20 cellular contexts compared by ENCODE assay signal in genomic region chr15:63672369-63672768, GRCh38.
DNase-seq lines count a peak whose midpoint lies in the region; ATAC-seq and TF ChIP-seq lines count a peak whose summit lies in the region.
"Had no signal": no experiment of that assay in that cellular context is flagged by ENCODE, and none has a peak within 500 bp of the region (broad histone marks: within the 10 kb centered on the region; RNA-seq: fewer than 3 reads in every experiment).

No MANE protein-coding gene starts in this region.

- POLR2A ChIA-PET in CD4-positive, alpha-beta T cell (lab: Charles Lee): interaction anchor here (0.6 to 1.3 kb wide), 4 partner anchors 10 to 58 kb away, joined by 3 to 4 read pairs (median 3); no protein-coding TSS in a partner anchor

- CTCF ChIA-PET in CD4-positive, alpha-beta T cell (lab: Charles Lee): interaction anchor here (0.5 to 1.2 kb wide), 2 partner anchors 23 to 96 kb away, joined by 3 to 4 read pairs; no protein-coding TSS in a partner anchor

- no peaks in the 10 kb centered on the region for H3K27me3 ChIP-seq in CD4-positive, alpha-beta T cell (ENCODE audit: control insufficient read depth, insufficient read depth, low read length)
- H3K27me3 ChIP-seq: heart right ventricle, upper lobe of right lung had no signal

- H3K27me3 Mint-ChIP-seq in CD4-positive, alpha-beta T cell: no peaks in the 10 kb centered on the region
- H3K27me3 Mint-ChIP-seq in activated T-helper 1 cell treated with anti-CD3 and anti-CD28 coated beads, Interleukin-12 subunit alpha, Interleukin-12 subunit beta, Interleukin-2, Interleukin-4 antibody, amounts not matched to agents 30 ng/mL and 10 ng/mL and 1 ng/mL, durations not matched to agents 14 hours and 24 hours and 36 hours (ENCODE audit: insufficient read depth): no peaks in the 10 kb centered on the region
- H3K27me3 Mint-ChIP-seq in immature natural killer cell (ENCODE audit: low read depth in 3 of 3): peaks cover 0 to 2% (median 0%) of the 10 kb centered on the region in 3 donors

- no peaks in the 10 kb centered on the region for H3K9me3 ChIP-seq in CD4-positive, alpha-beta T cell (ENCODE audit: control insufficient read depth, low read length)
- H3K9me3 ChIP-seq: heart right ventricle, upper lobe of right lung had no signal

- TF ChIP-seq CTCF in CD4-positive, alpha-beta T cell (IDR thresholded peaks at IDR 0.05): no peak

- ATAC-seq in CD4-positive, alpha-beta T cell (ENCODE audit: poor library complexity): no peak
- ATAC-seq in HG03280 (IDR thresholded peaks at IDR 0.05; ENCODE audit: unreplicated experiment): no peak
- ATAC-seq: heart right ventricle, left lobe of liver, upper lobe of right lung had no signal

- no peaks in the 10 kb centered on the region for H3K9me3 Mint-ChIP-seq in CD4-positive, alpha-beta T cell
- no peaks in the 10 kb centered on the region for H3K9me3 Mint-ChIP-seq in activated T-helper 1 cell treated with anti-CD3 and anti-CD28 coated beads, Interleukin-12 subunit alpha, Interleukin-12 subunit beta, Interleukin-2, Interleukin-4 antibody, amounts not matched to agents 30 ng/mL and 10 ng/mL and 1 ng/mL, durations not matched to agents 14 hours and 24 hours and 36 hours
- H3K9me3 Mint-ChIP-seq in immature natural killer cell: no peaks in the 10 kb centered on the region
- H3K9me3 Mint-ChIP-seq: neural crest cell had no signal

- H3K27ac ChIP-seq in CD4-positive, alpha-beta T cell (ENCODE audit: low read depth, low read length): no peak overlapping the region
- H3K27ac ChIP-seq: upper lobe of right lung, WERI-Rb-1 had no signal

- H3K36me3 Mint-ChIP-seq in CD4-positive, alpha-beta T cell (ENCODE audit: low read depth): peaks cover 98% of the 10 kb centered on the region
- H3K36me3 Mint-ChIP-seq in activated T-helper 1 cell treated with anti-CD3 and anti-CD28 coated beads, Interleukin-12 subunit alpha, Interleukin-12 subunit beta, Interleukin-2, Interleukin-4 antibody, amounts not matched to agents 30 ng/mL and 10 ng/mL and 1 ng/mL, durations not matched to agents 14 hours and 24 hours and 36 hours (ENCODE audit: low read depth): peaks cover 45% of the 10 kb centered on the region
- peaks cover 26 to 47% (median 28%) of the 10 kb centered on the region in 3 donors for H3K36me3 Mint-ChIP-seq in immature natural killer cell

- peak; percentile 14 for DNase-seq in activated CD4-positive, alpha-beta T cell treated with anti-CD3 and anti-CD28 coated beads for 48 hours
- no peak for DNase-seq in activated CD4-positive, alpha-beta T cell treated with anti-CD3 and anti-CD28 coated beads, Interleukin-2, amount 50 U/mL, for 4 hours
- DNase-seq in CD4-positive, alpha-beta T cell: no peak
- no peak for DNase-seq in activated T-helper 1 cell treated with anti-CD3 and anti-CD28 coated beads, Interleukin-12 subunit alpha, Interleukin-12 subunit beta, Interleukin-2, Interleukin-4 antibody, amounts not matched to agents 30 ng/mL and 10 ng/mL and 1 ng/mL, durations not matched to agents 14 hours and 24 hours and 36 hours (ENCODE audit: low spot score)
- no peak for DNase-seq in immature natural killer cell
- no peak for DNase-seq in NOMO-1 treated with dmso at 0.1 percent for 144 hours (lab: John Stamatoyannopoulos, UW; ENCODE audit: unreplicated experiment)
- DNase-seq in NCI-H526 (lab: John Stamatoyannopoulos, UW): no peak
- DNase-seq: activated CD8-positive, alpha-beta memory T cell treated with anti-CD3 and anti-CD28 coated beads, Interleukin-2, amount 50 U/mL, for 4 hours; amniotic stem cell; dermis blood vessel endothelial cell; heart right ventricle; Karpas-422; NCI-H1048; NCI-H2081; NCI-H446 treated with DMSO at 0.1 percent for 48 hours; upper lobe of right lung; WERI-Rb-1 had no signal

- peak overlapping the region; percentile 87 for H3K27ac Mint-ChIP-seq in CD4-positive, alpha-beta T cell
- peak overlapping the region; percentile 43 for H3K27ac Mint-ChIP-seq in activated T-helper 1 cell treated with anti-CD3 and anti-CD28 coated beads, Interleukin-12 subunit alpha, Interleukin-12 subunit beta, Interleukin-2, Interleukin-4 antibody, amounts not matched to agents 30 ng/mL and 10 ng/mL and 1 ng/mL, durations not matched to agents 14 hours and 24 hours and 36 hours
- peak overlapping the region; percentile 61 to 86 (median 81) for H3K27ac Mint-ChIP-seq in immature natural killer cell

- intact Hi-C loops in CD4-positive, alpha-beta T cell (cut with DNase I, micrococcal nuclease): loop anchor here in 1 of 2 experiments (10.0 kb wide), 1 partner anchor 48 kb away; no protein-coding TSS in a partner anchor
- intact Hi-C loops in activated T-helper 1 cell treated with anti-CD3 and anti-CD28 coated beads, Interleukin-12 subunit alpha, Interleukin-12 subunit beta, Interleukin-2, Interleukin-4 antibody, amounts not matched to agents 30 ng/mL and 10 ng/mL and 1 ng/mL, durations not matched to agents 14 hours and 24 hours and 36 hours (cut with micrococcal nuclease): loop anchor here (2.0 to 5.0 kb wide), 3 partner anchors 34 to 195 kb away; no protein-coding TSS in a partner anchor

- H3K4me3 Mint-ChIP-seq in CD4-positive, alpha-beta T cell: no peak overlapping the region
- no peak overlapping the region for H3K4me3 Mint-ChIP-seq in activated T-helper 1 cell treated with anti-CD3 and anti-CD28 coated beads, Interleukin-12 subunit alpha, Interleukin-12 subunit beta, Interleukin-2, Interleukin-4 antibody, amounts not matched to agents 30 ng/mL and 10 ng/mL and 1 ng/mL, durations not matched to agents 14 hours and 24 hours and 36 hours
- H3K4me3 Mint-ChIP-seq in immature natural killer cell: no peak overlapping the region
- H3K4me3 Mint-ChIP-seq: neural crest cell had no signal

- peaks cover 62% of the 10 kb centered on the region for H3K4me1 Mint-ChIP-seq in CD4-positive, alpha-beta T cell (ENCODE audit: low read depth)
- H3K4me1 Mint-ChIP-seq in activated T-helper 1 cell treated with anti-CD3 and anti-CD28 coated beads, Interleukin-12 subunit alpha, Interleukin-12 subunit beta, Interleukin-2, Interleukin-4 antibody, amounts not matched to agents 30 ng/mL and 10 ng/mL and 1 ng/mL, durations not matched to agents 14 hours and 24 hours and 36 hours (ENCODE audit: low read depth): peaks cover 50% of the 10 kb centered on the region
- H3K4me1 Mint-ChIP-seq in immature natural killer cell: peaks cover 30 to 45% of the 10 kb centered on the region in 2 donors
- H3K4me1 Mint-ChIP-seq: neural crest cell had no signal
